In the genomic region with DNA sequence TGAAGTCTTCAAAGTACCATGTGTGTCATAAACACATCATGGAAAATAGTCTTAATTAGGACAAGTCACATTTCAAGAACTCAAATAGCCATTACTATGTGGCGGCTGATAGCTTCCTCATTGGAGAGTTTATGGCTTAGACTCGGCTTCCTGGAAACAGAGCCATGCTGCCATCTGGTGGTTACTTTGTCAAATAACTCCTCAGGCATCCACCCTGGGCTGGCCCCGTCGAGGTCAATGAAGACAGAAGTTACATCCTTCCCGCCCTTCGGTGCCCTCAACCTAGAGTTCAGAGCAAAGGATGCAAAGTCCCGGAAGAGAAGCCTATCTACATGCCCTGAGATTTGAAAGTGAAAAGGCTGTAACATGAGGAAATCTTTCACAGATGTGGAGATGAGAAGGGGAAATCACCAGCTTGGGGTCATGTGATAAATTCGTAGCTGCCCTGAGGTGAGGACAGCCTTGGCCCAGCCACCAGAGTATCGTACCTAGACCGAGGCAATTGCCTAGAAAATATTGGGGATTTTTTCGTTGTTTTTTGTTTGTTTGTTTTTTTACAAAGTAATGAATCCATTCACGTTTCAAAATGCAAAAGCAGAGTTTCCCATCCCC, we compare ENCODE assay signal across 8 cellular contexts. TPM values are rescaled to one million over a fixed set of nuclear protein-coding genes. Genes with fewer than 3 reads are reported as not detected.
A peak's percentile ranks its signal among the peaks of the same experiment; 100 is the strongest.
DNase-seq lines count a peak whose midpoint lies in the region; TF ChIP-seq lines count a peak whose summit lies in the region.

No MANE protein-coding gene starts in this region.

- H3K4me1 ChIP-seq in HEK293 (ENCODE audit: control insufficient read depth, insufficient read depth, low read length) (no peaks in the 10 kb centered on the region), osteoblast (ENCODE audit: insufficient read depth, low read length) (no peaks in the 10 kb centered on the region), thyroid gland (no peaks in the 10 kb centered on the region)

- no peaks in the 10 kb centered on the region for H3K79me2 ChIP-seq in osteoblast (ENCODE audit: insufficient read depth, low read length)

- in situ Hi-C loops in G401 (cut with HindIII; ENCODE audit: low sequenced_read_pairs): no loop called here

- H3K36me3 ChIP-seq in HEK293 (ENCODE audit: control insufficient read depth in 2 of 2, insufficient read depth in 1 of 2, low read length in 2 of 2) (no peaks in the 10 kb centered on the region), osteoblast (ENCODE audit: insufficient read depth, low read length) (no peaks in the 10 kb centered on the region), thyroid gland (no peaks in the 10 kb centered on the region)

- H3K4me2 ChIP-seq in osteoblast (ENCODE audit: insufficient read depth, low read length): no peak overlapping the region

- intact Hi-C loops in thyroid gland (cut with DNase I): loop anchor here (1.0 kb wide), 1 partner anchor 148 kb away; no protein-coding TSS in a partner anchor

- H3K9me3 ChIP-seq in HEK293 (ENCODE audit: control insufficient read depth, insufficient read depth, low read depth, low read length) (no peaks in the 10 kb centered on the region), osteoblast (ENCODE audit: low read depth, low read length) (no peaks in the 10 kb centered on the region), thyroid gland (no peaks in the 10 kb centered on the region)

- 20 to 25% methylated on average over 12 of the region's 12 CpGs for WGBS in thyroid gland, 2 donors

- H3K4me3 ChIP-seq in HEK293 (ENCODE audit: low read depth, low read length) (no peak overlapping the region), NB4 (ENCODE audit: low read depth, low read length) (no peak overlapping the region), osteoblast (ENCODE audit: insufficient read depth, low read length) (no peak overlapping the region), thyroid gland (replicated peaks in 1 of 3) (no peak overlapping the region)

- H3K27ac ChIP-seq in HEK293 (ENCODE audit: extremely low read depth, low read depth, low read length) (no peak overlapping the region), osteoblast (ENCODE audit: low read depth, low read length) (no peak overlapping the region), thyroid gland (no peak overlapping the region)

- no peaks in the 10 kb centered on the region for H3K27me3 ChIP-seq in osteoblast (ENCODE audit: insufficient read depth, low read length)
- no peaks in the 10 kb centered on the region for H3K27me3 ChIP-seq in thyroid gland

- H4K20me1 ChIP-seq in osteoblast (ENCODE audit: insufficient read depth, low read length): no peaks in the 10 kb centered on the region

- POLR2A ChIA-PET in HEK293 (lab: Yijun Ruan, JAX): interaction anchor here (1.6 kb wide), 1 partner anchor 197 kb away, joined by 3 read pairs; no protein-coding TSS in a partner anchor

- H2AFZ ChIP-seq in osteoblast (ENCODE audit: low read length): peak overlapping the region; percentile 1

- peak; percentile 84 for DNase-seq in G401 (ENCODE audit: low spot score)
- peak; percentile 85 for DNase-seq in NB4 (ENCODE audit: low read depth)
- DNase-seq in SIG-M5 treated with dmso at 0.1 percent for 504 hours (lab: John Stamatoyannopoulos, UW; ENCODE audit: unreplicated experiment): peak; percentile 74
- peak; percentile 50 for DNase-seq in activated effector memory CD4-positive, alpha-beta T cell treated with Interleukin-2 at 50 U/mL for 16 hours
- peak; percentile 63 for DNase-seq in foreskin melanocyte
- peak; percentile 92 for DNase-seq in osteoblast (ENCODE audit: insufficient read length, low spot score, missing footprints)
- peak; percentile 66 to 68 for DNase-seq in thyroid gland

- TF ChIP-seq POLR2A in NB4 (IDR thresholded peaks at IDR 0.05; ENCODE audit: extremely low read depth, insufficient read length) (no peak), thyroid gland (IDR thresholded peaks at IDR 0.05) (no peak)

- TF ChIP-seq CTCF in HEK293 (tag by site-specific recombination; IDR thresholded peaks at IDR 0.05) (peak; percentile 39), NB4 (IDR thresholded peaks at IDR 0.05; ENCODE audit: low read depth, low read length) (peak; percentile 50), osteoblast (IDR thresholded peaks at IDR 0.05; ENCODE audit: extremely low read depth, low read depth, low read length) (peak; percentile 82), thyroid gland (IDR thresholded peaks at IDR 0.05) (peak; percentile 54 to 91 (median 80))

- CTCF ChIA-PET in HEK293 (lab: Yijun Ruan, JAX): interaction anchor here (0.6 to 10.0 kb wide), 42 partner anchors 11 to 1083 kb away, joined by 3 to 175 read pairs (median 4); partner anchors contain the start of gene ZNF169

TF ChIP-seq in HEK293, 187 proteins besides CTCF, POLR2A, EP300 and RAD21:
- TF ChIP-seq ZNF654 (tag by site-specific recombination; IDR thresholded peaks at IDR 0.05; ENCODE audit: low read depth) (peak; percentile 86), ZNF121 (tag by site-specific recombination; IDR thresholded peaks at IDR 0.05) (no peak), ZFP69B (tag by site-specific recombination; IDR thresholded peaks at IDR 0.05) (no peak), ZSCAN30 (tag by site-specific recombination; IDR thresholded peaks at IDR 0.05) (0 out of 2 replicates have a peak, but pooled peaks have one; percentile 14), ZNF621 (tag by site-specific recombination; IDR thresholded peaks at IDR 0.05) (no peak)

RNA-seq across cellular contexts. Expression of gene ZNF169, which starts 45.5 kb away (rescaled TPM):
- 1.0 and 1.5 TPM in 2 replicates for total RNA-seq in G401 (2014; rRNA removed; shearing (Covaris generic))
- total RNA-seq in osteoblast (4.0 and 5.9 TPM in 2 replicates), thyroid gland (10 to 100 TPM in 3 of 4 donors, 1 to 10 TPM in 1; 8.9 to 27.3 (median 13.8) TPM)
